ENCODE assay signal across 27 cellular contexts in genomic region chr17:10073026-10073425, GRCh38.
DNase-seq lines count a peak whose midpoint lies in the region; ATAC-seq, FAIRE-seq and TF ChIP-seq lines count a peak whose summit lies in the region.
"Had no signal": no experiment of that assay in that cellular context is flagged by ENCODE, and none has a peak within 500 bp of the region (broad histone marks: within the 10 kb centered on the region; RNA-seq: fewer than 3 reads in every experiment).

No MANE protein-coding gene starts in this region.

- no peak for TF ChIP-seq CTCF in bronchial epithelial cell (IDR thresholded peaks at IDR 0.05; ENCODE audit: insufficient read depth, low read length, severe bottlenecking)
- no peak for TF ChIP-seq CTCF in lower lobe of right lung (IDR thresholded peaks at IDR 0.05)
- no peak for TF ChIP-seq CTCF in suprapubic skin (IDR thresholded peaks at IDR 0.05)
- TF ChIP-seq CTCF in GM10266 (IDR thresholded peaks at IDR 0.05; ENCODE audit: control insufficient read depth, insufficient read depth, low read depth, missing control alignments) = no peak

- H3K4me1 ChIP-seq in lower lobe of right lung = no peaks in the 10 kb centered on the region
- H3K4me1 ChIP-seq in suprapubic skin = peaks cover 55% of the 10 kb centered on the region
- H3K4me1 ChIP-seq: body of pancreas had no signal

- intact Hi-C loops in lower lobe of right lung (cut with DNase I) = no loop called here

- no peaks in the 10 kb centered on the region for H3K27me3 ChIP-seq in bronchial epithelial cell (ENCODE audit: control insufficient read depth, insufficient read depth, low read length)
- H3K27me3 ChIP-seq in lower lobe of right lung (ENCODE audit: low read depth) = peaks cover 11% of the 10 kb centered on the region
- H3K27me3 ChIP-seq in suprapubic skin = no peaks in the 10 kb centered on the region
- H3K27me3 ChIP-seq: body of pancreas, dorsolateral prefrontal cortex had no signal

- 57% methylated on average over 7 of the region's 8 CpGs for WGBS in suprapubic skin

- H3K36me3 ChIP-seq in bronchial epithelial cell (ENCODE audit: control insufficient read depth, insufficient read depth, low read length) (no peaks in the 10 kb centered on the region), lower lobe of right lung (no peaks in the 10 kb centered on the region), suprapubic skin (no peaks in the 10 kb centered on the region)

- peak; percentile 64 for FAIRE-seq in GM12892 (lab: Jason Lieb, UNC)
- FAIRE-seq in bronchial epithelial cell (lab: Jason Lieb, UNC) = peak; percentile 28
- FAIRE-seq: GM12878, kidney, small intestine, urothelium cell line had no signal

- DNase-seq in GM12892 (ENCODE audit: insufficient read length) = no peak
- peak; percentile 62 for DNase-seq in bronchial epithelial cell (ENCODE audit: low read depth)
- DNase-seq in lower lobe of right lung = no peak
- DNase-seq in suprapubic skin (ENCODE audit: low spot score in 2 of 2) = no peak
- DNase-seq in T-helper 9 cell = no peak
- DNase-seq in GM10266 (ENCODE audit: extremely low spot score) = no peak
- DNase-seq: ACHN; activated CD4-positive, alpha-beta T cell treated with anti-CD3 and anti-CD28 coated beads for 48 hours; activated CD8-positive, alpha-beta memory T cell treated with anti-CD3 and anti-CD28 coated beads for 24 hours; activated naive CD4-positive, alpha-beta T cell treated with anti-CD3 and anti-CD28 coated beads, Interleukin-2, amount 50 U/mL, for 16 hours; activated T-cell treated with anti-CD3 and anti-CD28 coated beads for 4 hours; body of pancreas; dorsolateral prefrontal cortex; EL; HCEC 1CT; kidney; naive thymus-derived CD8-positive, alpha-beta T cell; NCI-H1048; NCI-H1694 treated with DMSO at 0.1 percent for 48 hours; NCI-H446; NCI-H82; small intestine; stimulated activated naive B cell treated with anti-CD40 and anti-IgM and Interleukin-4, amounts not matched to agents 10 μg/mL and 1 μg/mL and 100 μg/mL, for 72 hours; substantia nigra had no signal

- H3K4me3 ChIP-seq in bronchial epithelial cell (ENCODE audit: low read depth, low read length) (no peak overlapping the region), lower lobe of right lung (no peak overlapping the region), suprapubic skin (no peak overlapping the region)
- H3K4me3 ChIP-seq: body of pancreas, dorsolateral prefrontal cortex, GM12878 had no signal

- H3K27ac ChIP-seq in lower lobe of right lung (no peak overlapping the region), suprapubic skin (peak overlapping the region; percentile 72)
- H3K27ac ChIP-seq: body of pancreas, dorsolateral prefrontal cortex had no signal

- ATAC-seq in lower lobe of right lung (peak; percentile 12 to 54), GM21786 (IDR thresholded peaks at IDR 0.05; ENCODE audit: unreplicated experiment) (no peak)
- ATAC-seq: body of pancreas; GM12878; naive thymus-derived CD8-positive, alpha-beta T cell; stimulated activated naive B cell treated with anti-CD40 and anti-IgM and Interleukin-4, amounts not matched to agents 10 μg/mL and 1 μg/mL and 100 μg/mL, for 72 hours had no signal

- H3K9me3 ChIP-seq in lower lobe of right lung (no peaks in the 10 kb centered on the region), suprapubic skin (no peaks in the 10 kb centered on the region)

- TF ChIP-seq POLR2A in GM12892 (IDR thresholded peaks at IDR 0.05; ENCODE audit: low read depth, low read length) = no peak
- no peak for TF ChIP-seq POLR2A in suprapubic skin (IDR thresholded peaks at IDR 0.05)

- TF ChIP-seq EP300 in suprapubic skin (IDR thresholded peaks at IDR 0.05) = no peak
